In the genomic region with DNA sequence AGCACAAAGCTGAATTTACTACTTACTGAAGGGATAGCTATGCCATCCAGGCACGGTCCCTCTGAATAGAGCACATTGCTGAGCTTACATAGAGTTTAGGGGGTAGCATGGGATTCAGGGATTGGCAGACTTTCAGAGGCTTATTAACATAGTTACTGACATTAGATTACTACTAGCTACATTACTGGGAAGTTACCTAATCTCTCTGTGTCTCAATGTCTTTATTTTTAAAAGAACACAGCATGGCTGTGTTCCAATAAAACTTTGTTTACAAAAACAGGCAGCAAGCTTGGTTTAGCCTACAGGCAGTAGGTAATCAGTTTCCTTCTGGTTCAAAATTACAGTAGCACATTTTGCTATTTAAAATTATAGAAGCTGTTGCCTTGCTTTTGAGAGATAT, we compare ENCODE assay signal across 16 cellular contexts. TPM values are rescaled to one million over a fixed set of nuclear protein-coding genes. Genes with fewer than 3 reads are reported as not detected.
A peak's percentile ranks its signal among the peaks of the same experiment; 100 is the strongest.
DNase-seq lines count a peak whose midpoint lies in the region; ATAC-seq and TF ChIP-seq lines count a peak whose summit lies in the region.
"Had no signal": no experiment of that assay in that cellular context is flagged by ENCODE, and none has a peak within 500 bp of the region (broad histone marks: within the 10 kb centered on the region; RNA-seq: fewer than 3 reads in every experiment).

No MANE protein-coding gene starts in this region.

- H3K9me1 ChIP-seq in IMR-90 (ENCODE audit: insufficient read depth, low read length), result peaks cover 4% of the 10 kb centered on the region; the same call in 1 of the 2 replicates

- ATAC-seq in IMR-90 (ENCODE audit: low read depth), result peak; percentile 70
- ATAC-seq: activated CD8-positive, alpha-beta memory T cell treated with anti-CD3 and anti-CD28 coated beads, Interleukin-2, amount 10 ng/mL, durations not matched to agents 7 days and 5 days had no signal

- POLR2A ChIA-PET in IMR-90 (lab: Charles Lee; ENCODE audit: unreplicated experiment), result interaction anchor here (0.5 kb wide), 1 partner anchor 1200 kb away, joined by 5 read pairs; no protein-coding TSS in a partner anchor

- H3K79me1 ChIP-seq in IMR-90 (ENCODE audit: low read depth in 1 of 2, low read length in 2 of 2), result peaks cover 25 to 31% of the 10 kb centered on the region in 2 experiments
- no peaks in the 10 kb centered on the region for H3K79me1 ChIP-seq in trophoblast cell (ENCODE audit: low read length)

- H2AK5ac ChIP-seq in IMR-90 (ENCODE audit: low read depth, low read length) (no peak overlapping the region), trophoblast cell (ENCODE audit: low read length) (no peak overlapping the region)

- H3K27ac ChIP-seq in IMR-90 (ENCODE audit: insufficient read depth, low read length), result no peak overlapping the region
- no peak overlapping the region for H3K27ac ChIP-seq in trophoblast cell (ENCODE audit: low read depth, low read length)
- H3K27ac ChIP-seq in esophagus muscularis mucosa (replicated peaks in 1 of 4), result no peak overlapping the region
- H3K27ac ChIP-seq: RWPE1 had no signal

- no TSS peak for BruUV-seq in IMR-90 (replicated peaks; lab: Mats Ljungman, UMichigan)

- intact Hi-C loops in IMR-90 (cut with micrococcal nuclease), result loop anchor here (5.0 kb wide), 1 partner anchor 36 kb away; no protein-coding TSS in a partner anchor
- intact Hi-C loops in esophagus muscularis mucosa (cut with DNase I), result no loop called here

- no peak overlapping the region for H4K5ac ChIP-seq in IMR-90 (ENCODE audit: low read depth, low read length)

- dilution Hi-C loops in IMR-90 (cut with HindIII; ENCODE audit: low sequenced_read_pairs, unreplicated experiment), result no loop called here

- TF ChIP-seq POLR2A in IMR-90 (IDR thresholded peaks at IDR 0.05; ENCODE audit: low read depth, low read length) (no peak), esophagus muscularis mucosa (IDR thresholded peaks at IDR 0.05; ENCODE audit: low read depth) (no peak)

- H3K79me2 ChIP-seq in trophoblast cell (ENCODE audit: control insufficient read depth, insufficient read depth, low read length, poor library complexity), result no peaks in the 10 kb centered on the region

- H2BK120ac ChIP-seq in IMR-90 (ENCODE audit: low read depth, low read length) (no peak overlapping the region), trophoblast cell (ENCODE audit: insufficient read depth, low read length, poor library complexity) (no peak overlapping the region)

- no CpG with 5 or more reads among the region's 1 CpG for WGBS in IMR-90 (ENCODE audit: extremely low coverage in 2 of 2, insufficient read length in 1 of 2), 2 experiments
- no CpG with 5 or more reads among the region's 1 CpG for WGBS in trophoblast cell (ENCODE audit: extremely low coverage, insufficient coverage, insufficient read length)
- 64% methylated on average over 1 of the region's 1 CpG for WGBS in esophagus muscularis mucosa

- in situ Hi-C loops in IMR-90 (cut with MboI; ENCODE audit: low sequenced_read_pairs), result no loop called here

- H3K56ac ChIP-seq in IMR-90 (ENCODE audit: extremely low read depth, insufficient read depth, low read length), result no peak overlapping the region

- CTCF ChIA-PET in IMR-90 (lab: Yijun Ruan, JAX), result interaction anchor here (0.7 to 1.4 kb wide), 2 partner anchors 63 to 304 kb away, joined by 3 to 6 read pairs; no protein-coding TSS in a partner anchor

- no peaks in the 10 kb centered on the region; the same call in 1 of the 2 replicates for H4K20me1 ChIP-seq in IMR-90 (ENCODE audit: insufficient read depth, low read length)

- no peak overlapping the region for H4K8ac ChIP-seq in IMR-90 (ENCODE audit: low read depth in 2 of 2, low read length in 2 of 2)
- no peak overlapping the region for H4K8ac ChIP-seq in trophoblast cell (ENCODE audit: low read depth, low read length)

- H3K18ac ChIP-seq in IMR-90 (ENCODE audit: low read depth, low read length) (no peak overlapping the region), trophoblast cell (ENCODE audit: low read length) (no peak overlapping the region)

- H3K4me3 ChIP-seq in IMR-90 (ENCODE audit: insufficient read depth, low read depth, low read length) (no peak overlapping the region), fibroblast of mammary gland (ENCODE audit: control insufficient read depth, low read depth, low read length) (no peak overlapping the region), trophoblast cell (ENCODE audit: low read depth, low read length) (no peak overlapping the region), esophagus muscularis mucosa (no peak overlapping the region)

- H2BK12ac ChIP-seq in trophoblast cell (ENCODE audit: low read length), result no peak overlapping the region

- no peaks in the 10 kb centered on the region for H3K9me3 ChIP-seq in IMR-90 (ENCODE audit: control insufficient read depth, insufficient read depth, low read length)
- H3K9me3 ChIP-seq in trophoblast cell (ENCODE audit: insufficient read depth, low read depth, low read length), result no peaks in the 10 kb centered on the region
- no peaks in the 10 kb centered on the region for H3K9me3 ChIP-seq in esophagus muscularis mucosa
- H3K9me3 ChIP-seq: heart right ventricle had no signal

- TF ChIP-seq CTCF in IMR-90 (conservative IDR thresholded peaks at IDR 0.05; ENCODE audit: low read depth, low read length), result no peak
- no peak for TF ChIP-seq CTCF in fibroblast of mammary gland (conservative IDR thresholded peaks at IDR 0.05; ENCODE audit: control insufficient read depth, insufficient read depth, low read depth, low read length)
- no peak for TF ChIP-seq CTCF in esophagus muscularis mucosa (IDR thresholded peaks at IDR 0.05)

- no peaks in the 10 kb centered on the region for H3K36me3 ChIP-seq in IMR-90 (ENCODE audit: control insufficient read depth, insufficient read depth, low read length)
- H3K36me3 ChIP-seq in trophoblast cell (ENCODE audit: control insufficient read depth in 1 of 2, insufficient read depth in 2 of 2, low read length in 2 of 2), result no peaks in the 10 kb centered on the region
- H3K36me3 ChIP-seq in esophagus muscularis mucosa, result no peaks in the 10 kb centered on the region
- H3K36me3 ChIP-seq: heart right ventricle had no signal

- no peak overlapping the region for H2AK9ac ChIP-seq in IMR-90 (replicated peaks; ENCODE audit: low read depth, low read length, poor library complexity)

- H3K14ac ChIP-seq in IMR-90 (replicated peaks; ENCODE audit: low read depth, low read length) (no peak overlapping the region), trophoblast cell (ENCODE audit: low read length) (no peak overlapping the region)

- H2BK5ac ChIP-seq in IMR-90 (ENCODE audit: low read depth, low read length, poor library complexity, severe bottlenecking) (no peak overlapping the region), trophoblast cell (ENCODE audit: low read depth, low read length, poor library complexity) (no peak overlapping the region)

- H3K4me2 ChIP-seq in IMR-90 (ENCODE audit: low read depth, low read length) (peak overlapping the region; percentile 55), trophoblast cell (ENCODE audit: low read length) (no peak overlapping the region)

- H2BK15ac ChIP-seq in IMR-90 (ENCODE audit: low read depth, low read length), result no peak overlapping the region

- H2AFZ ChIP-seq in IMR-90 (replicated peaks; ENCODE audit: low read length, poor library complexity) (no peak overlapping the region), trophoblast cell (ENCODE audit: insufficient read depth, low read length, poor library complexity) (no peak overlapping the region)

- no peak for TF ChIP-seq RAD21 in IMR-90 (IDR thresholded peaks at IDR 0.05; ENCODE audit: low read length)

- no peak overlapping the region for H2BK20ac ChIP-seq in IMR-90 (ENCODE audit: low read depth, low read length)

- H3K4ac ChIP-seq in IMR-90 (ENCODE audit: low read depth, low read length), result no peak overlapping the region
- no peak overlapping the region for H3K4ac ChIP-seq in trophoblast cell (ENCODE audit: low read depth, low read length)

- H3K23ac ChIP-seq in IMR-90 (ENCODE audit: low read depth, low read length), result no peak overlapping the region; the same call in 1 of the 2 replicates
- H3K23ac ChIP-seq in trophoblast cell (ENCODE audit: low read length), result no peak overlapping the region

- no peak for TF ChIP-seq EP300 in esophagus muscularis mucosa (IDR thresholded peaks at IDR 0.05)

- H3K4me1 ChIP-seq in IMR-90 (ENCODE audit: control insufficient read depth, insufficient read depth, low read length) (peaks cover 7% of the 10 kb centered on the region), trophoblast cell (ENCODE audit: control insufficient read depth in 1 of 2, insufficient read depth in 2 of 2, low read length in 2 of 2) (no peaks in the 10 kb centered on the region), esophagus muscularis mucosa (peaks cover 11 to 32% (median 28%) of the 10 kb centered on the region in 4 donors)

- no peak overlapping the region for H4K91ac ChIP-seq in IMR-90 (ENCODE audit: insufficient read depth, low read depth, low read length)
- no peak overlapping the region for H4K91ac ChIP-seq in trophoblast cell (ENCODE audit: low read depth, low read length)

- peak; percentile 7 for DNase-seq in EL
- peak; percentile 49 for DNase-seq in IMR-90
- peak; percentile 48 for DNase-seq in fibroblast of mammary gland (ENCODE audit: low read depth)
- DNase-seq in trophoblast cell, result no peak
- no peak for DNase-seq in AG20443 (ENCODE audit: low spot score)
- no peak for DNase-seq in esophagus muscularis mucosa (ENCODE audit: extremely low spot score)
- DNase-seq in cortex of kidney (lab: John Stamatoyannopoulos, UW), result no peak
- DNase-seq: activated B cell treated with CpG ODN at 0.5 μM for 24 hours; activated CD8-positive, alpha-beta memory T cell treated with anti-CD3 and anti-CD28 coated beads, Interleukin-2, amount 10 ng/mL, durations not matched to agents 7 days and 5 days; activated effector memory CD4-positive, alpha-beta T cell treated with Interleukin-2 at 50 U/mL for 16 hours; amygdala; C1 segment of cervical spinal cord; heart right ventricle; NCI-H2081 treated with DMSO at 0.1 percent for 48 hours; NCI-H774 had no signal

- no peaks in the 10 kb centered on the region for H3K27me3 ChIP-seq in IMR-90 (ENCODE audit: control insufficient read depth, insufficient read depth, low read length)
- H3K27me3 ChIP-seq in trophoblast cell (ENCODE audit: insufficient read depth, low read length), result no peaks in the 10 kb centered on the region
- H3K27me3 ChIP-seq in esophagus muscularis mucosa, result no peaks in the 10 kb centered on the region
- H3K27me3 ChIP-seq: heart right ventricle had no signal

- no peak overlapping the region for H4K12ac ChIP-seq in trophoblast cell (ENCODE audit: low read depth, low read length)

- no peak overlapping the region for H3K9ac ChIP-seq in IMR-90 (ENCODE audit: low read depth, low read length)
- peak overlapping the region; percentile 28 for H3K9ac ChIP-seq in trophoblast cell (ENCODE audit: low read length)

TF ChIP-seq in IMR-90, 13 proteins besides CTCF, POLR2A, EP300 and RAD21 (continues in another document):
- TF ChIP-seq NFE2L2 (IDR thresholded peaks at IDR 0.05; ENCODE audit: low read depth, low read length) (no peak), RFX5 (IDR thresholded peaks at IDR 0.05; ENCODE audit: low read depth, low read length) (no peak)

RNA-seq across cellular contexts. Expression of a gene that starts 7.0 kb away (rescaled TPM):
- 9.5 and 18.6 TPM in 2 replicates for total RNA-seq in IMR-90 (2012; rRNA removed)
- polyA plus RNA-seq in IMR-90 (2012; rRNA removed), result 2.3 and 3.1 TPM in 2 replicates
- polyA plus RNA-seq in IMR-90 (2012; cell fraction: cytosol; rRNA removed), result 0.44 and 1.4 TPM in 2 replicates
- polyA plus RNA-seq in IMR-90 (2012; cell fraction: nucleus; rRNA removed; ENCODE audit: low replicate concordance), result 0.53 and 1.6 TPM in 2 replicates
- polyA plus RNA-seq in trophoblast cell (2013), result 11.0 and 11.2 TPM in 2 replicates
- 10 to 100 TPM in 3 of 4 donors, 1 to 10 TPM in 1; 7.6 to 18.7 (median 11.7) TPM for total RNA-seq in esophagus muscularis mucosa

Comparison
In these comparisons a context has a peak if more than half of its experiments do, and no peak if none do; other contexts are left out.
1. DNase-seq: peak in EL (single experiment), IMR-90 (single experiment) and fibroblast of mammary gland (single experiment); none in trophoblast cell (0 of 2), AG20443 (single experiment), esophagus muscularis mucosa (single experiment) and cortex of kidney (single experiment).